9 cellular contexts compared by ENCODE assay signal in genomic region chr19:18001837-18002345, GRCh38. TPM values are rescaled to one million over a fixed set of nuclear protein-coding genes. Genes with fewer than 3 reads are reported as not detected.
DNase-seq lines count a peak whose midpoint lies in the region; ATAC-seq and TF ChIP-seq lines count a peak whose summit lies in the region.
"Had no signal": no experiment of that assay in that cellular context is flagged by ENCODE, and none has a peak within 500 bp of the region (broad histone marks: within the 10 kb centered on the region; RNA-seq: fewer than 3 reads in every experiment).

No MANE protein-coding gene starts in this region.

- H3K4me1 ChIP-seq in lung (ENCODE audit: control insufficient read depth in 2 of 2, insufficient read depth in 2 of 2, low read length in 2 of 2), result peaks cover 0 to 3% of the 10 kb centered on the region in 2 donors
- peaks cover 4 to 28% (median 21%) of the 10 kb centered on the region in 4 donors for H3K4me1 ChIP-seq in transverse colon

- peak overlapping the region in 1 of 2 donors; percentile 89 for H3K27ac ChIP-seq in lung (ENCODE audit: low read depth in 1 of 2, low read length in 1 of 2)
- peak overlapping the region; percentile 89 to 92 (median 90) for H3K27ac ChIP-seq in transverse colon

- CTCF ChIA-PET in activated naive CD4-positive, alpha-beta T cell treated with anti-CD3 and anti-CD28 coated beads, Interleukin-2, amount 10 ng/mL, durations not matched to agents 7 days and 5 days (lab: Charles Lee), result interaction anchor here (2.7 to 10.6 kb wide), 2 partner anchors 66 to 142 kb away, joined by 8 to 216 read pairs; partner anchors contain the start of genes CCDC124 and RPL18A

- DNase-seq in activated naive CD4-positive, alpha-beta T cell treated with anti-CD3 and anti-CD28 coated beads, Interleukin-2, amount 10 ng/mL, durations not matched to agents 7 days and 5 days, result no peak
- DNase-seq in activated naive CD4-positive, alpha-beta T cell treated with anti-CD3 and anti-CD28 coated beads, Interleukin-2, amount 50 U/mL, for 16 hours, result no peak
- DNase-seq in astrocyte of the cerebellum (ENCODE audit: low read depth), result no peak
- DNase-seq in lung (ENCODE audit: low spot score), result no peak
- DNase-seq in transverse colon, result no peak
- no peak for DNase-seq in cerebellar cortex (ENCODE audit: low spot score)
- no peak for DNase-seq in NCI-H526 (lab: John Stamatoyannopoulos, UW)
- no peak for DNase-seq in NCI-H345 treated with DMSO at 0.1 percent for 48 hours (lab: John Stamatoyannopoulos, UW; ENCODE audit: unreplicated experiment)

- intact Hi-C loops in transverse colon (cut with DNase I; ENCODE audit: low total_unique reads), result no loop called here

- H3K9me3 ChIP-seq in lung (ENCODE audit: control insufficient read depth in 2 of 2, insufficient read depth in 1 of 2, low read length in 1 of 2), result no peaks in the 10 kb centered on the region
- no peaks in the 10 kb centered on the region for H3K9me3 ChIP-seq in transverse colon

- peak overlapping the region; percentile 74 for H3K4me3 Mint-ChIP-seq in activated naive CD4-positive, alpha-beta T cell treated with anti-CD3 and anti-CD28 coated beads, Interleukin-2, amount 10 ng/mL, durations not matched to agents 7 days and 5 days

- H3K27me3 ChIP-seq in lung (ENCODE audit: control insufficient read depth, insufficient read depth) (no peaks in the 10 kb centered on the region), transverse colon (no peaks in the 10 kb centered on the region)

- TF ChIP-seq EP300 in transverse colon (IDR thresholded peaks at IDR 0.05; ENCODE audit: low read depth), result no peak

- in situ Hi-C loops in astrocyte of the cerebellum (cut with HindIII; ENCODE audit: low sequenced_read_pairs), result no loop called here
- in situ Hi-C loops in transverse colon (cut with MboI; ENCODE audit: low pct_ligation_motif_present in 1 of 4, low pct_unique_long_range_greater_than_20kb in 1 of 4, low sequenced_read_pairs in 3 of 4), result loop anchor here in 2 of 4 donors (5.0 to 10.0 kb wide), 2 partner anchors 53 to 55 kb away; no protein-coding TSS in a partner anchor

- peaks cover 11% of the 10 kb centered on the region for H3K36me3 Mint-ChIP-seq in activated naive CD4-positive, alpha-beta T cell treated with anti-CD3 and anti-CD28 coated beads, Interleukin-2, amount 10 ng/mL, durations not matched to agents 7 days and 5 days

- TF ChIP-seq CTCF in astrocyte of the cerebellum (IDR thresholded peaks at IDR 0.05; ENCODE audit: low read depth, low read length, missing control alignments) (no peak), lung (IDR thresholded peaks at IDR 0.05; ENCODE audit: control extremely low read depth, extremely low read depth) (no peak), transverse colon (IDR thresholded peaks at IDR 0.05) (no peak)

- H3K4me3 ChIP-seq in astrocyte of the cerebellum (ENCODE audit: low read depth, low read length), result peak overlapping the region; percentile 49
- peak overlapping the region; percentile 76 for H3K4me3 ChIP-seq in lung
- H3K4me3 ChIP-seq in transverse colon, result peak overlapping the region; percentile 69 to 86 (median 78)

- ATAC-seq in lung (ENCODE audit: insufficient read depth, low FRiP score), result no peak

- peaks cover 35% of the 10 kb centered on the region for H3K4me1 Mint-ChIP-seq in activated naive CD4-positive, alpha-beta T cell treated with anti-CD3 and anti-CD28 coated beads, Interleukin-2, amount 10 ng/mL, durations not matched to agents 7 days and 5 days

- no peaks in the 10 kb centered on the region for H3K36me3 ChIP-seq in lung (ENCODE audit: control insufficient read depth in 2 of 2, insufficient read depth in 2 of 2, low read length in 2 of 2)
- no peaks in the 10 kb centered on the region for H3K36me3 ChIP-seq in transverse colon

- H3K27ac Mint-ChIP-seq in activated naive CD4-positive, alpha-beta T cell treated with anti-CD3 and anti-CD28 coated beads, Interleukin-2, amount 10 ng/mL, durations not matched to agents 7 days and 5 days, result peak overlapping the region; percentile 90

- 26 to 28% methylated on average over 12 of the region's 12 CpGs for WGBS in lung, 2 donors
- 0 to 20% methylated on average over 1 to 12 of the region's 12 CpGs for WGBS in transverse colon (ENCODE audit: low coverage in 1 of 2), 2 donors

- peaks cover 1% of the 10 kb centered on the region for H3K27me3 Mint-ChIP-seq in activated naive CD4-positive, alpha-beta T cell treated with anti-CD3 and anti-CD28 coated beads, Interleukin-2, amount 10 ng/mL, durations not matched to agents 7 days and 5 days

- peaks cover 2% of the 10 kb centered on the region for H3K9me3 Mint-ChIP-seq in activated naive CD4-positive, alpha-beta T cell treated with anti-CD3 and anti-CD28 coated beads, Interleukin-2, amount 10 ng/mL, durations not matched to agents 7 days and 5 days

- no peak for TF ChIP-seq POLR2A in transverse colon (IDR thresholded peaks at IDR 0.05)

RNA-seq across cellular contexts. Expression of gene ARRDC2, which starts 6.1 kb away (rescaled TPM):
- total RNA-seq in lung, result 10 to 100 TPM; 19.4 to 50.0 TPM
- polyA plus RNA-seq in lung, result 10 to 100 TPM; 47.6 to 62.2 TPM
- total RNA-seq in transverse colon, result 10 to 100 TPM; 28.9 to 69.6 (median 42.7) TPM

RNA-seq across cellular contexts. Expression of gene KCNN1, which starts 35.0 kb away (rescaled TPM):
- under 1 TPM in 1 of 2 donors, not detected in 1; 0.60 TPM for total RNA-seq in lung
- polyA plus RNA-seq in lung, result under 1 TPM; 0.14 to 0.19 TPM
- total RNA-seq in transverse colon, result 1 to 10 TPM in 1 of 4 donors, not detected in 3; 1.6 TPM
- total RNA-seq: HT1080 had no signal
